In genomic region chr1:203765029-203765837, GRCh38 we compare ENCODE assay signal across 8 cellular contexts. TPM values are rescaled to one million over a fixed set of nuclear protein-coding genes. Genes with fewer than 3 reads are reported as not detected.
DNase-seq lines count a peak whose midpoint lies in the region; ATAC-seq and TF ChIP-seq lines count a peak whose summit lies in the region.

Gene LAX1 (plus strand): TSS chr1:203765183. CDS start chr1:203765566, 383 bp downstream.

- no peaks in the 10 kb centered on the region for H3K4me1 ChIP-seq in H9 (ENCODE audit: insufficient read depth, low read length)

- H3K14ac ChIP-seq in H9 (ENCODE audit: insufficient read depth, low read length) = no peak within 1 kb of the TSS

- H3K4ac ChIP-seq in H9 (ENCODE audit: low read depth, low read length) = no peak within 1 kb of the TSS

- H3K9me3 ChIP-seq in H9 (ENCODE audit: control insufficient read depth, low read depth, low read length) = no peaks in the 10 kb centered on the region

- H3K4me1 Mint-ChIP-seq in naive thymus-derived CD8-positive, alpha-beta T cell = peaks cover 20 to 69% (median 65%) of the 10 kb centered on the region in 4 donors
- H3K4me1 Mint-ChIP-seq in H9 = peaks cover 4% of the 10 kb centered on the region in 2 experiments; a peak in 2 of 4 replicates

- WGBS in H9 (ENCODE audit: extremely low coverage, insufficient read length, low lambda C conversion rate) = no CpG with 5 or more reads among the region's 16 CpGs

- H3K18ac ChIP-seq in H9 (ENCODE audit: insufficient read length, low read depth, low read length) = no peak within 1 kb of the TSS

- H2BK5ac ChIP-seq in H9 (ENCODE audit: insufficient read length, low read length) = no peak within 1 kb of the TSS

- no peaks in the 10 kb centered on the region for H3K79me2 ChIP-seq in H9 (ENCODE audit: insufficient read depth, low read length)

- no peak within 1 kb of the TSS for H3K27ac ChIP-seq in H9 (ENCODE audit: insufficient read length, low read depth, low read length)

- H2AFZ ChIP-seq in H9 (ENCODE audit: low read length) = no peak within 1 kb of the TSS

- H3K23ac ChIP-seq in H9 (ENCODE audit: insufficient read length, low read depth, low read length) = no peak within 1 kb of the TSS

- H2BK12ac ChIP-seq in H9 (ENCODE audit: insufficient read length, low read depth, low read length) = no peak within 1 kb of the TSS

- no peak within 1 kb of the TSS for H2BK20ac ChIP-seq in H9 (ENCODE audit: low read depth, low read length, poor library complexity, severe bottlenecking)

- no peak within 1 kb of the TSS for H3K9ac ChIP-seq in H9 (ENCODE audit: extremely low read depth, insufficient read length, low read length)

- H3K27me3 Mint-ChIP-seq in naive thymus-derived CD8-positive, alpha-beta T cell = no peaks in the 10 kb centered on the region
- H3K27me3 Mint-ChIP-seq in H9 (ENCODE audit: low read depth) = no peaks in the 10 kb centered on the region

- ATAC-seq in GM19043 (IDR thresholded peaks at IDR 0.05; ENCODE audit: low read depth, unreplicated experiment) (peak; percentile 49), HG03521 (IDR thresholded peaks at IDR 0.05; ENCODE audit: unreplicated experiment) (peak; percentile 76), HG02623 (IDR thresholded peaks at IDR 0.05; ENCODE audit: unreplicated experiment) (no peak)
- ATAC-seq in naive thymus-derived CD8-positive, alpha-beta T cell = peak; percentile 90 to 92

- DNase-seq in activated CD8-positive, alpha-beta memory T cell treated with anti-CD3 and anti-CD28 coated beads, Interleukin-2, amount 50 U/mL, for 24 hours (ENCODE audit: extremely low read depth) = peak; percentile 70
- DNase-seq in naive thymus-derived CD8-positive, alpha-beta T cell = peak; percentile 28 to 86 (median 68)
- no peak for DNase-seq in NCI-H524 treated with DMSO at 0.1 percent for 48 hours (lab: John Stamatoyannopoulos, UW)
- no peak for DNase-seq in H9
- DNase-seq in H4 (ENCODE audit: low spot score) = no peak

- no peaks in the 10 kb centered on the region for H3K23me2 ChIP-seq in H9 (ENCODE audit: insufficient read length, low read depth, low read length, poor library complexity, severe bottlenecking)

- H3K56ac ChIP-seq in H9 (ENCODE audit: insufficient read length, low read depth, low read length) = no peak within 1 kb of the TSS

- no peaks in the 10 kb centered on the region for H4K20me1 ChIP-seq in H9 (ENCODE audit: control insufficient read depth, insufficient read depth, insufficient read length)

- no peak for TF ChIP-seq CTCF in H9 (conservative IDR thresholded peaks at IDR 0.05)

- no peak within 1 kb of the TSS for H4K5ac ChIP-seq in H9 (ENCODE audit: insufficient read length, low read depth, low read length)

- no peak within 1 kb of the TSS for H2BK15ac ChIP-seq in H9 (ENCODE audit: low read depth, low read length)

- H3T11ph ChIP-seq in H9 (ENCODE audit: low read length) = no peak within 1 kb of the TSS

- peak within 1 kb of the TSS; percentile 94 to 99 (median 98) for H3K27ac Mint-ChIP-seq in naive thymus-derived CD8-positive, alpha-beta T cell
- H3K27ac Mint-ChIP-seq in H9 = peak within 1 kb of the TSS in 1 of 3 experiments; percentile 79; a peak in 1 of 7 replicates

- H4K8ac ChIP-seq in H9 (replicated peaks; ENCODE audit: insufficient read length, low read depth, low read length) = no peak within 1 kb of the TSS

- no peak within 1 kb of the TSS for H2BK120ac ChIP-seq in H9 (ENCODE audit: low read depth, low read length, poor library complexity, severe bottlenecking)

- peak within 1 kb of the TSS; percentile 91 to 99 (median 96) for H3K4me3 Mint-ChIP-seq in naive thymus-derived CD8-positive, alpha-beta T cell
- no peak within 1 kb of the TSS for H3K4me3 Mint-ChIP-seq in H9

- H3K27me3 ChIP-seq in H9 (ENCODE audit: insufficient read depth, low read length) = no peaks in the 10 kb centered on the region

- H4K91ac ChIP-seq in H9 (ENCODE audit: insufficient read length, low read depth, low read length) = no peak within 1 kb of the TSS

- POLR2A ChIA-PET in naive thymus-derived CD8-positive, alpha-beta T cell (lab: Charles Lee) = interaction anchor here (0.5 to 3.2 kb wide), 26 partner anchors 10 to 751 kb away, joined by 3 to 19 read pairs (median 4); partner anchors contain the start of genes ATP2B4 and MDM4

- H3K36me3 Mint-ChIP-seq in naive thymus-derived CD8-positive, alpha-beta T cell = peaks cover 0 to 12% (median 4%) of the 10 kb centered on the region in 3 donors
- no peaks in the 10 kb centered on the region for H3K36me3 Mint-ChIP-seq in H9 (ENCODE audit: insufficient read depth in 1 of 3, low read depth in 3 of 3)

- H3K4me2 ChIP-seq in H9 (ENCODE audit: insufficient read depth, insufficient read length, low read length) = no peak within 1 kb of the TSS

- H2AK5ac ChIP-seq in H9 (ENCODE audit: insufficient read length, low read length) = no peak within 1 kb of the TSS

- no peaks in the 10 kb centered on the region for H3K9me3 Mint-ChIP-seq in naive thymus-derived CD8-positive, alpha-beta T cell
- no peaks in the 10 kb centered on the region for H3K9me3 Mint-ChIP-seq in H9

- H3K79me1 ChIP-seq in H9 (ENCODE audit: insufficient read depth, low read depth, low read length, poor library complexity, severe bottlenecking) = no peaks in the 10 kb centered on the region

RNA-seq across cellular contexts. Expression of gene LAX1, which starts in this region (rescaled TPM):
- 10 to 100 TPM; 25.1 to 28.0 TPM for total RNA-seq in naive thymus-derived CD8-positive, alpha-beta T cell
- polyA plus RNA-seq in naive thymus-derived CD8-positive, alpha-beta T cell = 10 to 100 TPM; 18.1 to 29.2 (median 18.4) TPM
- not detected in 2 replicates for total RNA-seq in H9 (2021)
- not detected in 2 replicates for total RNA-seq in H4 (2014; rRNA removed; shearing (Covaris generic))

Comparison
In these comparisons a context has a peak if more than half of its experiments do, and no peak if none do; other contexts are left out.
1. RNA of gene LAX1 (total RNA-seq): 25.1 to 28.0 TPM in naive thymus-derived CD8-positive, alpha-beta T cell; not detected in H4 and not detected in H9; every median in the first group is over 10 times any median in the second.
2. DNase-seq: peak in activated CD8-positive, alpha-beta memory T cell treated with anti-CD3 and anti-CD28 coated beads, Interleukin-2, amount 50 U/mL, for 24 hours (single experiment) and naive thymus-derived CD8-positive, alpha-beta T cell (10 of 10); none in NCI-H524 treated with DMSO at 0.1 percent for 48 hours (single experiment), H9 (single experiment) and H4 (single experiment).
3. H3K4me3 Mint-ChIP-seq: peak in naive thymus-derived CD8-positive, alpha-beta T cell (10 of 10); none in H9 (0 of 2).